Comparison of ENCODE assay signal across 27 cellular contexts in genomic region chrX:31550169-31550568, GRCh38.
"Had no signal": no experiment of that assay in that cellular context is flagged by ENCODE, and none has a peak within 500 bp of the region (broad histone marks: within the 10 kb centered on the region; RNA-seq: fewer than 3 reads in every experiment).

No MANE protein-coding gene starts in this region.

- H3K27me3 ChIP-seq: Peyer's patch had no signal

- H3K4me3 ChIP-seq: Peyer's patch had no signal

- H3K27ac ChIP-seq: Peyer's patch, RWPE1, WERI-Rb-1 had no signal

- DNase-seq: activated CD4-positive, alpha-beta memory T cell treated with anti-CD3 and anti-CD28 coated beads, Interleukin-2, amount 10 ng/mL, durations not matched to agents 7 days and 5 days; activated CD4-positive, alpha-beta T cell treated with anti-CD3 and anti-CD28 coated beads for 1 hour; activated CD4-positive, alpha-beta T cell treated with anti-CD3 and anti-CD28 coated beads for 48 hours; activated CD4-positive, CD25-positive, alpha-beta regulatory T cell; activated CD8-positive, alpha-beta memory T cell treated with anti-CD3 and anti-CD28 coated beads for 24 hours; activated CD8-positive, alpha-beta memory T cell treated with anti-CD3 and anti-CD28 coated beads, Interleukin-2, amount 10 ng/mL, durations not matched to agents 7 days and 5 days; activated CD8-positive, alpha-beta memory T cell treated with anti-CD3 and anti-CD28 coated beads, Interleukin-2, amount 50 U/mL, for 48 hours; activated effector memory CD4-positive, alpha-beta T cell treated with Interleukin-2 at 50 U/mL for 16 hours; activated naive CD4-positive, alpha-beta T cell treated with anti-CD3 and anti-CD28 coated beads, Interleukin-2, amount 10 ng/mL, durations not matched to agents 7 days and 5 days; activated naive CD8-positive, alpha-beta T cell treated with anti-CD3 and anti-CD28 coated beads, Interleukin-2, amount 50 U/mL, for 24 hours; activated T-cell treated with anti-CD3 and anti-CD28 coated beads, Interleukin-2, amount 50 U/mL, for 48 hours; anterior cingulate cortex; Karpas-422; KBM-7; NCI-H1105 treated with DMSO at 0.1 percent for 48 hours; NCI-H1436 treated with DMSO at 0.1 percent for 48 hours; NCI-H1694 treated with DMSO at 0.1 percent for 48 hours; NCI-H2029; NCI-H345; NCI-H524 treated with DMSO at 0.1 percent for 48 hours; PC-3; Peyer's patch; SIG-M5; T1000; WERI-Rb-1 had no signal

- ATAC-seq: activated CD8-positive, alpha-beta memory T cell treated with anti-CD3 and anti-CD28 coated beads, Interleukin-2, amount 10 ng/mL, durations not matched to agents 7 days and 5 days; activated naive CD8-positive, alpha-beta T cell treated with anti-CD3 and anti-CD28 coated beads, Interleukin-2, amount 50 U/mL, for 24 hours; PC-3; Right ventricle myocardium inferior had no signal

- H3K4me1 ChIP-seq: Peyer's patch had no signal

- H3K9me3 ChIP-seq: Peyer's patch had no signal

- H3K36me3 ChIP-seq: Peyer's patch, WERI-Rb-1 had no signal
